ENCODE assay signal across 10 cellular contexts in genomic region chr10:95279042-95279820, GRCh38. TPM values are rescaled to one million over a fixed set of nuclear protein-coding genes. Genes with fewer than 3 reads are reported as not detected.
DNase-seq lines count a peak whose midpoint lies in the region; ATAC-seq, FAIRE-seq and TF ChIP-seq lines count a peak whose summit lies in the region.
"Had no signal": no experiment of that assay in that cellular context is flagged by ENCODE, and none has a peak within 500 bp of the region (broad histone marks: within the 10 kb centered on the region; RNA-seq: fewer than 3 reads in every experiment).

No MANE protein-coding gene starts in this region.

- no peak for DNase-seq in GM18507 (ENCODE audit: extremely low spot score, insufficient read length, low read depth)
- DNase-seq in Panc1 (ENCODE audit: low read depth, low spot score) = no peak
- peak; percentile 67 for DNase-seq in fibroblast of pulmonary artery (ENCODE audit: low read depth)
- peak; percentile 53 for DNase-seq in renal cortical epithelial cell (ENCODE audit: low read depth)
- no peak for DNase-seq in NCI-H526 (lab: John Stamatoyannopoulos, UW)
- DNase-seq in NCI-H345 treated with DMSO at 0.1 percent for 48 hours (lab: John Stamatoyannopoulos, UW; ENCODE audit: unreplicated experiment) = no peak
- DNase-seq in epidermal melanocyte (ENCODE audit: insufficient read length, low spot score) = no peak
- DNase-seq: T-helper 9 cell had no signal

- ATAC-seq in Panc1 (peak; percentile 87), GM19467 (IDR thresholded peaks at IDR 0.05; ENCODE audit: unreplicated experiment) (no peak)

- H3K27ac ChIP-seq in Panc1 (ENCODE audit: low read length) = peak overlapping the region; percentile 55

- H3K9me3 ChIP-seq in Panc1 (ENCODE audit: control insufficient read depth, insufficient read depth, low read depth, low read length) = no peaks in the 10 kb centered on the region

- no TSS peak for BruUV-seq in Panc1 (replicated peaks; lab: Mats Ljungman, UMichigan)

- in situ Hi-C loops in Panc1 (cut with HindIII; ENCODE audit: low pct_unique_long_range_greater_than_20kb, low sequenced_read_pairs) = no loop called here

- TF ChIP-seq CTCF in Panc1 (IDR thresholded peaks at IDR 0.05) = no peak
- no peak for TF ChIP-seq CTCF in fibroblast of pulmonary artery (IDR thresholded peaks at IDR 0.05; ENCODE audit: low read length, missing control alignments)

- H3K36me3 ChIP-seq in Panc1 (ENCODE audit: control insufficient read depth, insufficient read depth, low read length) = no peaks in the 10 kb centered on the region

- FAIRE-seq in GM18507 (lab: Jason Lieb, UNC) = peak; percentile 56
- FAIRE-seq: urothelium cell line had no signal

- H3K4me3 ChIP-seq in Panc1 (ENCODE audit: low read depth in 2 of 2, low read length in 2 of 2) = 0 out of 4 replicates have a peak overlapping the region, but pooled peaks of 1 of the 2 experiments have one; percentile 4
- H3K4me3 ChIP-seq in fibroblast of pulmonary artery (replicated peaks; ENCODE audit: low read depth, low read length) = no peak overlapping the region

- peaks cover 58% of the 10 kb centered on the region for H3K4me1 ChIP-seq in Panc1 (ENCODE audit: control insufficient read depth, insufficient read depth, low read length)

- intact Hi-C loops in Panc1 (cut with micrococcal nuclease; ENCODE audit: unreplicated experiment) = no loop called here

- CTCF ChIA-PET in Panc1 (lab: Charles Lee) = no interaction called here

- H3K27me3 ChIP-seq in Panc1 (ENCODE audit: control insufficient read depth, insufficient read depth, low read length) = no peaks in the 10 kb centered on the region

- POLR2A ChIA-PET in Panc1 (lab: Charles Lee) = no interaction called here

RNA-seq across cellular contexts. Expression of gene PDLIM1, which starts 11.6 kb away (rescaled TPM):
- total RNA-seq in Panc1 (2021; ENCODE audit: unreplicated experiment) = 183 TPM
- polyA plus RNA-seq in Panc1 (2012; ENCODE audit: insufficient read length) = 200 TPM
- total RNA-seq in renal cortical epithelial cell = 19.4 and 45.8 TPM in 2 replicates

Comparison
In these comparisons a context has a peak if more than half of its experiments do, and no peak if none do; other contexts are left out.
1. DNase-seq: peak in fibroblast of pulmonary artery (single experiment) and renal cortical epithelial cell (single experiment); none in GM18507 (single experiment), Panc1 (single experiment), NCI-H526 (0 of 2), NCI-H345 treated with DMSO at 0.1 percent for 48 hours (single experiment) and epidermal melanocyte (single experiment).